13 cellular contexts compared by ENCODE assay signal in the genomic region with DNA sequence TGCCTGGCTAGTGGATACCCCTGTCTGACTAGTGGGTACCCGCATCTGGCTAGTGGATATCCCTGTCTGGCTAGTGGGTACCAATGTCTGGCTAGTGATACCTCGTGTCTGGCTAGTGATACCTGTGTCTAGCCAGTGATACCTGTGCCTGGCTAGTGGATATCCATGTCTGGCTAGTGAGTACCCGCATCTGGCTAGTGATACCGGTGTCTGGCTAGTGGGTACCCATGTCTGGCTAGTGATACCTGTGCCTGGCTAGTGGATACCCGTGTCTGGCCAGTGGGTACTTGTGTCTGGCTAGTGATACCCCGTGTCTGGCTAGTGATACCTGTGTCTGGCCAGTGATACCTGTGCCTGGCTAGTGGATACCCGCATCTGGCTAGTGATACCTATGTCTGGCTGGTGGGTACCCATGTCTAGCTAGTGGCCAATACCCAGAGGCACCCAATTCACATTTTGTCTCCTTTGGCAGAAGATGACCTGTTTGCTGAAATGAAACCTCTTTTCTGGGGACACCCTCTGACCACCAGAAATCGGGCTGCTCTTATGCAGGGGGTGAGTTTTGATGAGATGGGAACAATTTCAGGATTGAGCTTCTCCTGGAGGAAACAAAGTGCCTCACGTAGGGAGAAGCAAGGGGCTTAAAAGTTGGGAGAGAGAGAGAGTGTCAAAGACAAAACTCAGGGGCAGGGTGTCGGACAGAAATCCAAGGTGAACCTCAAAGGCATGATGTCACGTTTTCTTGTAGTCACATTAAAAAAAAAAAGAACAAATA.
"Had no signal": no experiment of that assay in that cellular context is flagged by ENCODE, and none has a peak within 500 bp of the region (broad histone marks: within the 10 kb centered on the region; RNA-seq: fewer than 3 reads in every experiment).

No MANE protein-coding gene starts in this region.

- H3K36me3 Mint-ChIP-seq: activated naive CD8-positive, alpha-beta T cell treated with anti-CD3 and anti-CD28 coated beads, Interleukin-2, amount 10 ng/mL, durations not matched to agents 7 days and 5 days; memory B cell; T-cell had no signal

- H3K4me1 Mint-ChIP-seq: activated CD4-positive, alpha-beta memory T cell treated with anti-CD3 and anti-CD28 coated beads, Interleukin-2, amount 10 ng/mL, durations not matched to agents 7 days and 5 days; activated naive CD8-positive, alpha-beta T cell treated with anti-CD3 and anti-CD28 coated beads, Interleukin-2, amount 10 ng/mL, durations not matched to agents 7 days and 5 days; memory B cell; nephron; T-cell had no signal

- ATAC-seq: T-cell had no signal

- H3K9me3 Mint-ChIP-seq: activated CD4-positive, alpha-beta memory T cell treated with anti-CD3 and anti-CD28 coated beads, Interleukin-2, amount 10 ng/mL, durations not matched to agents 7 days and 5 days; activated naive CD8-positive, alpha-beta T cell treated with anti-CD3 and anti-CD28 coated beads, Interleukin-2, amount 10 ng/mL, durations not matched to agents 7 days and 5 days; stimulated activated naive CD8-positive, alpha-beta T cell treated with anti-CD3 and anti-CD28 coated beads, Interleukin-15, Interleukin-2, amounts not matched to agents 100 ng/mL and 50 ng/mL, for 24 hours; T-cell had no signal

- H3K4me3 Mint-ChIP-seq: activated CD4-positive, alpha-beta memory T cell treated with anti-CD3 and anti-CD28 coated beads, Interleukin-2, amount 10 ng/mL, durations not matched to agents 7 days and 5 days; activated naive CD8-positive, alpha-beta T cell treated with anti-CD3 and anti-CD28 coated beads, Interleukin-2, amount 10 ng/mL, durations not matched to agents 7 days and 5 days; memory B cell; nephron; stimulated activated naive CD8-positive, alpha-beta T cell treated with anti-CD3 and anti-CD28 coated beads, Interleukin-15, Interleukin-2, amounts not matched to agents 100 ng/mL and 50 ng/mL, for 24 hours; T-cell had no signal

- DNase-seq: activated CD4-positive, alpha-beta memory T cell treated with anti-CD3 and anti-CD28 coated beads, Interleukin-2, amount 10 ng/mL, durations not matched to agents 7 days and 5 days; activated gamma-delta T cell; activated naive CD8-positive, alpha-beta T cell treated with anti-CD3 and anti-CD28 coated beads, Interleukin-2, amount 10 ng/mL, durations not matched to agents 7 days and 5 days; effector CD8-positive, alpha-beta T cell; left ventricle myocardium inferior; occipital lobe; stimulated activated CD4-positive, alpha-beta T cell treated with anti-CD3 and anti-CD28 coated beads, Interleukin-12 subunit alpha, Interleukin-12 subunit beta, amount 100 ng/mL, for 4 hours; T1000; uterus had no signal

- H3K27ac Mint-ChIP-seq: activated CD4-positive, alpha-beta memory T cell treated with anti-CD3 and anti-CD28 coated beads, Interleukin-2, amount 10 ng/mL, durations not matched to agents 7 days and 5 days; activated naive CD8-positive, alpha-beta T cell treated with anti-CD3 and anti-CD28 coated beads, Interleukin-2, amount 10 ng/mL, durations not matched to agents 7 days and 5 days; memory B cell; nephron; stimulated activated naive CD8-positive, alpha-beta T cell treated with anti-CD3 and anti-CD28 coated beads, Interleukin-15, Interleukin-2, amounts not matched to agents 100 ng/mL and 50 ng/mL, for 24 hours; T-cell had no signal
